ENCODE assay signal across 8 cellular contexts in genomic region chr19:18522124-18522861, GRCh38.
DNase-seq lines count a peak whose midpoint lies in the region; ATAC-seq, FAIRE-seq and TF ChIP-seq lines count a peak whose summit lies in the region.

No MANE protein-coding gene starts in this region.

- FAIRE-seq in D721Med (lab: Jason Lieb, UNC) = no peak

- peaks cover 24% of the 10 kb centered on the region for H3K4me1 ChIP-seq in OCI-LY1 (ENCODE audit: insufficient read depth, low read length, severe bottlenecking)

- peak; percentile 80 for ATAC-seq in GM21526 (IDR thresholded peaks at IDR 0.05; ENCODE audit: low FRiP score, unreplicated experiment)

- H3F3A ChIP-seq in OCI-LY1 (ENCODE audit: insufficient read depth, low read length) = no peaks in the 10 kb centered on the region

- peaks cover 4% of the 10 kb centered on the region; the same call in 1 of the 2 replicates for H3K36me3 ChIP-seq in OCI-LY1 (ENCODE audit: insufficient read depth, low read length)

- no peaks in the 10 kb centered on the region for H3K27me3 ChIP-seq in OCI-LY1 (ENCODE audit: insufficient read depth, low read length)

- H3K27ac ChIP-seq in OCI-LY1 (ENCODE audit: low read depth, low read length, poor library complexity, severe bottlenecking) = no peak overlapping the region

- H4K20me1 ChIP-seq in OCI-LY1 (ENCODE audit: insufficient read depth, low read length) = no peaks in the 10 kb centered on the region

- H3K79me2 ChIP-seq in OCI-LY1 (ENCODE audit: insufficient read depth, low read length) = peaks cover 16% of the 10 kb centered on the region

- peak overlapping the region; percentile 81; the same call in 1 of the 2 replicates for H3K9ac ChIP-seq in OCI-LY1 (ENCODE audit: low read length)

- TF ChIP-seq CTCF in D721Med (IDR thresholded peaks at IDR 0.05; ENCODE audit: insufficient read depth, missing control alignments) (no peak), OCI-LY1 (IDR thresholded peaks at IDR 0.05; ENCODE audit: low read length) (no peak), epithelial cell of esophagus (IDR thresholded peaks at IDR 0.05; ENCODE audit: insufficient read depth, low read depth, low read length, missing control alignments) (peak; percentile 28)

- peak overlapping the region; percentile 46 for H3K4me2 ChIP-seq in OCI-LY1 (ENCODE audit: low read length)

- H3K4me3 ChIP-seq in OCI-LY1 (ENCODE audit: low read depth, low read length, poor library complexity, severe bottlenecking) = peak overlapping the region; percentile 89
- peak overlapping the region; percentile 83 for H3K4me3 ChIP-seq in epithelial cell of esophagus (ENCODE audit: low read length)

- no peak overlapping the region for H2AFZ ChIP-seq in OCI-LY1 (ENCODE audit: low read length)

- H3K9me3 ChIP-seq in OCI-LY1 (ENCODE audit: low read length) = no peaks in the 10 kb centered on the region

- H3K9me2 ChIP-seq in OCI-LY1 (ENCODE audit: low read depth, low read length) = no peaks in the 10 kb centered on the region

- DNase-seq in D721Med (ENCODE audit: insufficient read length, low spot score) = peak; percentile 84
- DNase-seq in HuH-7 (ENCODE audit: low spot score) = peak; percentile 89
- peak; percentile 100 for DNase-seq in activated T-cell treated with anti-CD3 and anti-CD28 coated beads for 1 hour (ENCODE audit: low read depth)
- peak; percentile 100 for DNase-seq in epithelial cell of esophagus (ENCODE audit: low read depth)
- peak; percentile 100 for DNase-seq in middle frontal gyrus (ENCODE audit: extremely low spot score, low spot score)
- peak; percentile 100 for DNase-seq in stimulated activated CD8-positive, alpha-beta memory T cell treated with anti-CD3 and anti-CD28 coated beads, Interleukin-2, amount 100 ng/mL, for 48 hours (ENCODE audit: low read depth in 2 of 2)
